ENCODE assay signal across 14 cellular contexts in the genomic region with DNA sequence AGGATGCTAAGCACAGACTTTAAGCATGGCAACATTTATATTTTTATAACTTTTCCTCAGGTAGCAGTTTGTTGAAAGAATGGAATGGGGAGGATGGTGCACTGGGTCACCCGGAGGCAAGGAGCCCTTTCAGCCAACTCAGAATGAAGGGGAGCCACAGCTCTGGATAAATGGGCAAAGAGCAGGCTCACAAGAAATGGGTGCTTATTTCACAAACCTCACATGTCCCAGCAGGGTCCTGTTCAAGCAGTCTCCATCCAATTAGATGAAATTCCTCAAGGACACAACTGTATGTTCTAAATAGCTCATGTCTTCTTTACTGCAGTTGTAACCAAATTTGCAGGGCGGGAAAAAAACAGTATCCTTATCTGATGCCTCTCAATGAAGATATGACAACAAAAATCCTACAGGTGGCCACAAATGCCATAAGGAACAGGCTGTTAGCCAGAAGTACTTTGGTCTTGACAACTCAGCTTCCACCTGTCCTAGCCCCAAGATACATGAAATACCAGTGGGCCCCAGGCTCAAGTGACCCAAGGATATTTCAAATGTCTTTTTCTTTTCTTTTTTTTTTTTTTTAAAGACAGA. TPM values are rescaled to one million over a fixed set of nuclear protein-coding genes. Genes with fewer than 3 reads are reported as not detected.
DNase-seq lines count a peak whose midpoint lies in the region; ATAC-seq and TF ChIP-seq lines count a peak whose summit lies in the region.
"Had no signal": no experiment of that assay in that cellular context is flagged by ENCODE, and none has a peak within 500 bp of the region (broad histone marks: within the 10 kb centered on the region; RNA-seq: fewer than 3 reads in every experiment).

No MANE protein-coding gene starts in this region.

- TF ChIP-seq CTCF in transverse colon (IDR thresholded peaks at IDR 0.05) = no peak

- intact Hi-C loops in transverse colon (cut with DNase I; ENCODE audit: low total_unique reads) = no loop called here

- peaks cover 3% of the 10 kb centered on the region for H3K36me3 Mint-ChIP-seq in activated naive CD8-positive, alpha-beta T cell
- peaks cover 10% of the 10 kb centered on the region for H3K36me3 Mint-ChIP-seq in activated naive CD8-positive, alpha-beta T cell treated with anti-CD3 and anti-CD28 coated beads, Interleukin-2, amount 50 U/mL, for 24 hours (ENCODE audit: low read depth)
- no peaks in the 10 kb centered on the region for H3K36me3 Mint-ChIP-seq in activated T-helper 17 cell treated with anti-CD3 and anti-CD28 coated beads, Interleukin-2, amount 50 U/mL, for 72 hours (ENCODE audit: low read depth)

- no peaks in the 10 kb centered on the region for H3K27me3 Mint-ChIP-seq in activated naive CD8-positive, alpha-beta T cell
- no peaks in the 10 kb centered on the region for H3K27me3 Mint-ChIP-seq in activated naive CD8-positive, alpha-beta T cell treated with anti-CD3 and anti-CD28 coated beads, Interleukin-2, amount 50 U/mL, for 24 hours
- no peaks in the 10 kb centered on the region for H3K27me3 Mint-ChIP-seq in activated T-helper 17 cell treated with anti-CD3 and anti-CD28 coated beads, Interleukin-2, amount 50 U/mL, for 72 hours

- H3K4me3 ChIP-seq in mesendoderm (ENCODE audit: low read length) (no peak overlapping the region), transverse colon (no peak overlapping the region)
- H3K4me3 ChIP-seq: ascending aorta had no signal

- H2BK15ac ChIP-seq in mesendoderm (replicated peaks; ENCODE audit: low read depth) = no peak overlapping the region

- no peak overlapping the region for H4K5ac ChIP-seq in mesendoderm (ENCODE audit: low read length)

- in situ Hi-C loops in transverse colon (cut with MboI; ENCODE audit: low pct_ligation_motif_present in 1 of 4, low pct_unique_long_range_greater_than_20kb in 1 of 4, low sequenced_read_pairs in 3 of 4) = no loop called here

- H3K18ac ChIP-seq in mesendoderm (ENCODE audit: low read length) = no peak overlapping the region

- H3K9me3 Mint-ChIP-seq in activated naive CD8-positive, alpha-beta T cell (ENCODE audit: low read depth) = no peaks in the 10 kb centered on the region
- H3K9me3 Mint-ChIP-seq in activated naive CD8-positive, alpha-beta T cell treated with anti-CD3 and anti-CD28 coated beads, Interleukin-2, amount 50 U/mL, for 24 hours = no peaks in the 10 kb centered on the region
- no peaks in the 10 kb centered on the region for H3K9me3 Mint-ChIP-seq in activated T-helper 17 cell treated with anti-CD3 and anti-CD28 coated beads, Interleukin-2, amount 50 U/mL, for 72 hours

- H3K27me3 ChIP-seq in mesendoderm (ENCODE audit: insufficient read depth, low read length, poor library complexity) (no peaks in the 10 kb centered on the region), transverse colon (no peaks in the 10 kb centered on the region)
- H3K27me3 ChIP-seq: ascending aorta had no signal

- H4K8ac ChIP-seq in mesendoderm (ENCODE audit: low read depth, low read length) = no peak overlapping the region

- no peak overlapping the region for H2BK120ac ChIP-seq in mesendoderm (ENCODE audit: low read depth, low read length)

- no peak overlapping the region for H3K23ac ChIP-seq in mesendoderm (ENCODE audit: low read length)

- no peak for TF ChIP-seq EP300 in transverse colon (IDR thresholded peaks at IDR 0.05; ENCODE audit: low read depth)

- H3K56ac ChIP-seq in mesendoderm (ENCODE audit: low read length) = no peak overlapping the region

- no peak overlapping the region for H3K4ac ChIP-seq in mesendoderm (ENCODE audit: low read depth, low read length)

- no CpG with 5 or more reads among the region's 2 CpGs for WGBS in mesendoderm (ENCODE audit: extremely low coverage, insufficient coverage, low lambda C conversion rate)
- 20 to 79% methylated on average over 1 to 2 of the region's 2 CpGs for WGBS in transverse colon (ENCODE audit: low coverage in 1 of 2), 2 donors

- H3K4me3 Mint-ChIP-seq in activated naive CD8-positive, alpha-beta T cell = no peak overlapping the region
- H3K4me3 Mint-ChIP-seq in activated naive CD8-positive, alpha-beta T cell treated with anti-CD3 and anti-CD28 coated beads, Interleukin-2, amount 50 U/mL, for 24 hours = no peak overlapping the region
- no peak overlapping the region for H3K4me3 Mint-ChIP-seq in activated T-helper 17 cell treated with anti-CD3 and anti-CD28 coated beads, Interleukin-2, amount 50 U/mL, for 72 hours

- H3K79me2 ChIP-seq in mesendoderm (ENCODE audit: control insufficient read depth, insufficient read depth, low read length) = peaks cover 26% of the 10 kb centered on the region

- TF ChIP-seq POLR2A in transverse colon (IDR thresholded peaks at IDR 0.05) = no peak

- no peak overlapping the region for H3K27ac ChIP-seq in mesendoderm (ENCODE audit: low read depth, low read length)
- H3K27ac ChIP-seq in transverse colon = peak overlapping the region in 1 of 4 donors; percentile 70
- H3K27ac ChIP-seq: ascending aorta had no signal

- H3K4me2 ChIP-seq in mesendoderm (ENCODE audit: low read length) = no peak overlapping the region

- H2AK5ac ChIP-seq in mesendoderm (ENCODE audit: low read length) = no peak overlapping the region

- H3K27ac Mint-ChIP-seq in activated naive CD8-positive, alpha-beta T cell = peak overlapping the region; percentile 97
- no peak overlapping the region for H3K27ac Mint-ChIP-seq in activated naive CD8-positive, alpha-beta T cell treated with anti-CD3 and anti-CD28 coated beads, Interleukin-2, amount 50 U/mL, for 24 hours
- H3K27ac Mint-ChIP-seq in activated T-helper 17 cell treated with anti-CD3 and anti-CD28 coated beads, Interleukin-2, amount 50 U/mL, for 72 hours = peak overlapping the region; percentile 99

- peaks cover 70% of the 10 kb centered on the region for H3K4me1 Mint-ChIP-seq in activated naive CD8-positive, alpha-beta T cell (ENCODE audit: low read depth)
- peaks cover 74% of the 10 kb centered on the region for H3K4me1 Mint-ChIP-seq in activated naive CD8-positive, alpha-beta T cell treated with anti-CD3 and anti-CD28 coated beads, Interleukin-2, amount 50 U/mL, for 24 hours
- peaks cover 38% of the 10 kb centered on the region for H3K4me1 Mint-ChIP-seq in activated T-helper 17 cell treated with anti-CD3 and anti-CD28 coated beads, Interleukin-2, amount 50 U/mL, for 72 hours

- peaks cover 23% of the 10 kb centered on the region for H3K79me1 ChIP-seq in mesendoderm (ENCODE audit: low read length)

- DNase-seq in activated naive CD8-positive, alpha-beta T cell treated with anti-CD3 and anti-CD28 coated beads, Interleukin-2, amount 50 U/mL, for 24 hours = no peak
- DNase-seq in mesendoderm (peak; percentile 30), transverse colon (no peak), kidney tubule cell (ENCODE audit: low spot score) (no peak)
- DNase-seq in activated CD4-positive, alpha-beta T cell treated with anti-CD3 and anti-CD28 coated beads, Interleukin-2, amount 50 U/mL, for 48 hours = no peak
- DNase-seq: ACHN; activated effector memory CD4-positive, alpha-beta T cell treated with anti-CD3 and anti-CD28 coated beads, Interleukin-2, amount 50 U/mL, for 16 hours; left ventricle myocardium superior; NCI-H2227 treated with DMSO at 0.1 percent for 48 hours; stimulated activated naive CD4-positive, alpha-beta T cell had no signal

- ATAC-seq in activated naive CD8-positive, alpha-beta T cell treated with anti-CD3 and anti-CD28 coated beads, Interleukin-2, amount 50 U/mL, for 24 hours = no peak
- ATAC-seq in activated T-helper 17 cell treated with anti-CD3 and anti-CD28 coated beads, Interleukin-2, amount 50 U/mL, for 72 hours (replicated peaks) = no peak
- no peak for ATAC-seq in HG03175 (IDR thresholded peaks at IDR 0.05; ENCODE audit: unreplicated experiment)
- ATAC-seq: left ventricle myocardium superior had no signal

- H3K36me3 ChIP-seq in mesendoderm (ENCODE audit: control insufficient read depth, insufficient read depth, low read length) (no peaks in the 10 kb centered on the region), transverse colon (no peaks in the 10 kb centered on the region)
- H3K36me3 ChIP-seq: ascending aorta had no signal

- H3K9ac ChIP-seq in mesendoderm (ENCODE audit: low read length) = no peak overlapping the region

- H3K4me1 ChIP-seq in mesendoderm (ENCODE audit: control insufficient read depth, low read depth, low read length) (peaks cover 15% of the 10 kb centered on the region), transverse colon (peaks cover 13 to 67% (median 24%) of the 10 kb centered on the region in 4 donors)

- H2BK5ac ChIP-seq in mesendoderm (ENCODE audit: low read length) = no peak overlapping the region

- no peaks in the 10 kb centered on the region for H3K9me3 ChIP-seq in transverse colon
- H3K9me3 ChIP-seq: ascending aorta had no signal

RNA-seq across cellular contexts. Expression of gene MAPK1, which starts 48.2 kb away (rescaled TPM):
- 10 to 100 TPM; 48.6 to 70.7 TPM for total RNA-seq in activated T-helper 17 cell treated with anti-CD3 and anti-CD28 coated beads, Interleukin-2, amount 50 U/mL, for 72 hours
- 35.4 TPM for polyA plus RNA-seq in mesendoderm (2013, experiment 1 of 2)
- polyA plus RNA-seq in mesendoderm (2013, experiment 2 of 2) = 37.6 TPM
- 100 to 1,000 TPM in 1 of 4 donors, 10 to 100 TPM in 3; 37.1 to 303 (median 57.0) TPM for total RNA-seq in transverse colon
